ENCODE assay signal across 11 cellular contexts in genomic region chr15:98077186-98077585, GRCh38.
DNase-seq lines count a peak whose midpoint lies in the region; ATAC-seq, FAIRE-seq and TF ChIP-seq lines count a peak whose summit lies in the region.
"Had no signal": no experiment of that assay in that cellular context is flagged by ENCODE, and none has a peak within 500 bp of the region (broad histone marks: within the 10 kb centered on the region; RNA-seq: fewer than 3 reads in every experiment).

No MANE protein-coding gene starts in this region.

- TF ChIP-seq CTCF in A549 (IDR thresholded peaks at IDR 0.05) (no peak), cardiac muscle cell (IDR thresholded peaks at IDR 0.05; ENCODE audit: low read depth, low read length) (no peak), parathyroid adenoma (IDR thresholded peaks at IDR 0.05) (no peak)

- no peaks in the 10 kb centered on the region for H3K79me2 ChIP-seq in parathyroid adenoma

- no peaks in the 10 kb centered on the region for H3K27me3 ChIP-seq in cardiac muscle cell
- H3K27me3 ChIP-seq in parathyroid adenoma (ENCODE audit: control insufficient read depth, insufficient read depth, low read length): no peaks in the 10 kb centered on the region

- no peaks in the 10 kb centered on the region for H3K4me1 ChIP-seq in A549
- peaks cover 17% of the 10 kb centered on the region for H3K4me1 ChIP-seq in cardiac muscle cell (ENCODE audit: low read depth)
- no peaks in the 10 kb centered on the region for H3K4me1 ChIP-seq in parathyroid adenoma

- H3K9me3 ChIP-seq in A549 (no peaks in the 10 kb centered on the region), cardiac muscle cell (ENCODE audit: low read depth) (no peaks in the 10 kb centered on the region), parathyroid adenoma (ENCODE audit: control insufficient read depth, low read length) (no peaks in the 10 kb centered on the region)

- TF ChIP-seq POLR2A in A549 (IDR thresholded peaks at IDR 0.05; ENCODE audit: low read length): no peak

- no peak for FAIRE-seq in A549 (lab: Jason Lieb, UNC)

- H3K4me2 ChIP-seq in A549 (no peak overlapping the region), parathyroid adenoma (ENCODE audit: low read length) (no peak overlapping the region)

- POLR2A ChIA-PET in A549 (lab: Yijun Ruan, JAX): no interaction called here

- no peak for TF ChIP-seq RAD21 in A549 (conservative IDR thresholded peaks at IDR 0.05 in 1 of 2, IDR thresholded peaks at IDR 0.05 in 1 of 2)

- H3K27ac ChIP-seq in A549 (no peak overlapping the region), cardiac muscle cell (peak overlapping the region; percentile 41), parathyroid adenoma (no peak overlapping the region), substantia nigra (ENCODE audit: low read depth, low read length, poor library complexity, severe bottlenecking) (no peak overlapping the region)

- no peaks in the 10 kb centered on the region for H3K36me3 ChIP-seq in cardiac muscle cell
- H3K36me3 ChIP-seq in parathyroid adenoma (ENCODE audit: control insufficient read depth, insufficient read depth, low read length): no peaks in the 10 kb centered on the region

- no peak overlapping the region for H3K4me3 ChIP-seq in A549
- no peak overlapping the region for H3K4me3 ChIP-seq in cardiac muscle cell
- H3K4me3 ChIP-seq in parathyroid adenoma (ENCODE audit: low read depth, low read length): no peak overlapping the region

- ATAC-seq in A549 (peak; percentile 24 to 36; a peak in 1 of 6 replicates), HG02623 (IDR thresholded peaks at IDR 0.05; ENCODE audit: unreplicated experiment) (no peak), HG03139 (IDR thresholded peaks at IDR 0.05; ENCODE audit: unreplicated experiment) (no peak), GM19324 (IDR thresholded peaks at IDR 0.05; ENCODE audit: low FRiP score, unreplicated experiment) (no peak)
- ATAC-seq: stimulated activated effector memory CD8-positive, alpha-beta T cell treated with anti-CD3 and anti-CD28 coated beads, Interleukin-12 subunit alpha, Interleukin-12 subunit beta, amount 100 ng/mL, for 72 hours had no signal

- DNase-seq in A549 (ENCODE audit: low read depth in 1 of 2, low spot score in 1 of 2): no peak
- DNase-seq in RKO (ENCODE audit: low spot score): peak; percentile 36
- no peak for DNase-seq in cardiac muscle cell (ENCODE audit: low read depth in 1 of 2, low spot score in 1 of 2)
- DNase-seq in substantia nigra (lab: John Stamatoyannopoulos, UW): no peak
- DNase-seq: NCI-H1417 treated with DMSO at 0.1 percent for 48 hours; NK-92 treated with Interleukin-12 subunit alpha and Interleukin-12 subunit beta, amount 100 ng/mL, for 24 hours had no signal

- no peak overlapping the region for H3K9ac ChIP-seq in parathyroid adenoma

- peak overlapping the region; percentile 53 for H2AFZ ChIP-seq in parathyroid adenoma

- CTCF ChIA-PET in A549 (lab: Yijun Ruan, JAX): interaction anchor here (0.8 to 1.6 kb wide), 4 partner anchors 8 to 1750 kb away, joined by 3 to 5 read pairs (median 4); no protein-coding TSS in a partner anchor

- WGBS in A549 (ENCODE audit: missing lambda C conversion rate): 61% methylated on average over 8 of the region's 8 CpGs

- no peak for TF ChIP-seq EP300 in A549 (IDR thresholded peaks at IDR 0.05)

TF ChIP-seq in A549, 52 proteins besides CTCF, POLR2A, EP300 and RAD21:
- no peak for TF ChIP-seq KDM5A (IDR thresholded peaks at IDR 0.05)
- TF ChIP-seq CEBPB (IDR thresholded peaks at IDR 0.05): no peak
- TF ChIP-seq HOXB5 (CRISPR knock-in tag; IDR thresholded peaks at IDR 0.05): no peak
- no peak for TF ChIP-seq SREBF2 (IDR thresholded peaks at IDR 0.05)
- no peak for TF ChIP-seq ZFP36 (IDR thresholded peaks at IDR 0.05; ENCODE audit: borderline replicate concordance, partially characterized antibody)
TF ChIP-seq in A549: peak in this region for 0.

Comparison
In these comparisons a context has a peak if more than half of its experiments do, and no peak if none do; other contexts are left out.
1. ATAC-seq: peak in A549 (2 of 2); none in HG02623 (single experiment), HG03139 (single experiment) and GM19324 (single experiment).